ENCODE assay signal across 10 cellular contexts in the genomic region with DNA sequence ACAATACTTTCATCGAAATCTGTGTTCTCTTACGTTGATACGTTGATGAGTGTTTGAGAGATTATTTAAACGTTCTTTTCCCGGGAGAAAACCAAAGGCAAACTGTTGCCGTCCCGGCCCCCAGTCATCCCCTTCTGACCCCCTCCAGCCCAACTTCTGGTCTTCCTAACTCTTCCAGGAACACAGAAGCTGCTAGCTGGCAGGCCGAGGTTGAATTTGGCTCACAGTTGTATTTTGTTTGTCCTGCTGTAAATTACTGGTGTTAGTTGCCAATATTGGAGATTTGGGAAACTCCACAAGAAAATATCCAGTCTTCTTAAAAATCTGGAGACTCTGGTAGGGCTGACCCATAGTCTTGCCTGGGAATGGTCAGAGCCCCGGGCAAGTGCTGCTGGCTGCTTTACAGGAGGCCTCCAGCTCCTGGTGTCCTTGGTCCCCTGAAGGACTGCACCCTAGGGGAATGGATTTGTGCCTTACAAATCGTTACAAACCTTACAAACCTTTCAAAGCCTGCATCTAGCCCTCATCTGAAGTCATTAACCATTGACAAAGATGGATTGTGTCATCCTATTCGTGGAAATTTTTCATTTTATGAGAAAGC.
DNase-seq lines count a peak whose midpoint lies in the region; ATAC-seq and TF ChIP-seq lines count a peak whose summit lies in the region.
"Had no signal": no experiment of that assay in that cellular context is flagged by ENCODE, and none has a peak within 500 bp of the region (broad histone marks: within the 10 kb centered on the region; RNA-seq: fewer than 3 reads in every experiment).

No MANE protein-coding gene starts in this region.

- H3K79me2 ChIP-seq in PC-3 (ENCODE audit: low read length) (no peaks in the 10 kb centered on the region), trophoblast cell (ENCODE audit: control insufficient read depth, insufficient read depth, low read length, poor library complexity) (no peaks in the 10 kb centered on the region)

- H2BK5ac ChIP-seq in trophoblast cell (ENCODE audit: low read depth, low read length, poor library complexity) = no peak overlapping the region

- H3K4me3 ChIP-seq in PC-3 (ENCODE audit: low read length) = no peak overlapping the region
- H3K4me3 ChIP-seq in heart right ventricle = no peak overlapping the region
- no peak overlapping the region for H3K4me3 ChIP-seq in trophoblast cell (ENCODE audit: low read depth, low read length)

- H3K4me1 ChIP-seq in PC-3 (ENCODE audit: insufficient read depth, low read length) (no peaks in the 10 kb centered on the region), heart right ventricle (peaks cover 0 to 12% (median 0%) of the 10 kb centered on the region in 9 donors), trophoblast cell (ENCODE audit: control insufficient read depth in 1 of 2, insufficient read depth in 2 of 2, low read length in 2 of 2) (no peaks in the 10 kb centered on the region)

- no peaks in the 10 kb centered on the region for H4K20me1 ChIP-seq in PC-3 (ENCODE audit: low read length)

- H3K27me3 ChIP-seq in PC-3 (ENCODE audit: low read length) (0 out of 2 replicates have a peak, but pooled peaks cover 7% of the 10 kb centered on the region), heart right ventricle (no peaks in the 10 kb centered on the region), trophoblast cell (ENCODE audit: insufficient read depth, low read length) (no peaks in the 10 kb centered on the region)

- no peak overlapping the region for H2AK5ac ChIP-seq in trophoblast cell (ENCODE audit: low read length)

- no peak overlapping the region for H2BK120ac ChIP-seq in trophoblast cell (ENCODE audit: insufficient read depth, low read length, poor library complexity)

- H3K14ac ChIP-seq in trophoblast cell (ENCODE audit: low read length) = no peak overlapping the region

- 50 to 51% methylated on average over 11 of the region's 11 CpGs for WGBS in heart right ventricle, 2 donors
- WGBS in trophoblast cell (ENCODE audit: extremely low coverage, insufficient coverage, insufficient read length) = no CpG with 5 or more reads among the region's 11 CpGs

- H3K27ac ChIP-seq in PC-3 (ENCODE audit: low read length) (no peak overlapping the region), heart right ventricle (peak overlapping the region in 9 of 10 donors; percentile 1 to 81 (median 51)), trophoblast cell (ENCODE audit: low read depth, low read length) (no peak overlapping the region)

- H2AFZ ChIP-seq in PC-3 (ENCODE audit: low read length) = 0 out of 2 replicates have a peak overlapping the region, but pooled peaks have one; percentile 7
- H2AFZ ChIP-seq in trophoblast cell (ENCODE audit: insufficient read depth, low read length, poor library complexity) = no peak overlapping the region

- H3F3A ChIP-seq in PC-3 (ENCODE audit: low read length, unreplicated experiment) = no peaks in the 10 kb centered on the region

- no peak overlapping the region for H3K4ac ChIP-seq in trophoblast cell (ENCODE audit: low read depth, low read length)

- no peaks in the 10 kb centered on the region for H3K9me3 Mint-ChIP-seq in activated CD4-positive, alpha-beta memory T cell treated with anti-CD3 and anti-CD28 coated beads, Interleukin-2, amount 10 ng/mL, durations not matched to agents 7 days and 5 days
- H3K9me3 Mint-ChIP-seq: CD14-positive monocyte; stimulated activated naive CD8-positive, alpha-beta T cell treated with anti-CD3 and anti-CD28 coated beads, Interleukin-15, Interleukin-2, amounts not matched to agents 100 ng/mL and 50 ng/mL, for 24 hours had no signal

- H3K4me3 Mint-ChIP-seq in activated CD4-positive, alpha-beta memory T cell treated with anti-CD3 and anti-CD28 coated beads, Interleukin-2, amount 10 ng/mL, durations not matched to agents 7 days and 5 days = no peak overlapping the region
- H3K4me3 Mint-ChIP-seq: CD14-positive monocyte; stimulated activated naive CD8-positive, alpha-beta T cell treated with anti-CD3 and anti-CD28 coated beads, Interleukin-15, Interleukin-2, amounts not matched to agents 100 ng/mL and 50 ng/mL, for 24 hours had no signal

- H3K9ac ChIP-seq in PC-3 (ENCODE audit: low read length) = no peak overlapping the region
- H3K9ac ChIP-seq in trophoblast cell (ENCODE audit: low read length) = no peak overlapping the region

- peak overlapping the region; percentile 40 for H2BK12ac ChIP-seq in trophoblast cell (ENCODE audit: low read length)

- H3K4me2 ChIP-seq in PC-3 (ENCODE audit: low read length) (no peak overlapping the region), trophoblast cell (ENCODE audit: low read length) (no peak overlapping the region)

- H3K27ac Mint-ChIP-seq in activated CD4-positive, alpha-beta memory T cell treated with anti-CD3 and anti-CD28 coated beads, Interleukin-2, amount 10 ng/mL, durations not matched to agents 7 days and 5 days = no peak overlapping the region
- H3K27ac Mint-ChIP-seq: CD14-positive monocyte; stimulated activated naive CD8-positive, alpha-beta T cell treated with anti-CD3 and anti-CD28 coated beads, Interleukin-15, Interleukin-2, amounts not matched to agents 100 ng/mL and 50 ng/mL, for 24 hours had no signal

- H3K9me3 ChIP-seq in PC-3 (ENCODE audit: low read length) = no peaks in the 10 kb centered on the region
- H3K9me3 ChIP-seq in heart right ventricle = no peaks in the 10 kb centered on the region
- H3K9me3 ChIP-seq in trophoblast cell (ENCODE audit: insufficient read depth, low read depth, low read length) = no peaks in the 10 kb centered on the region

- ATAC-seq in GM18505 (IDR thresholded peaks at IDR 0.05; ENCODE audit: unreplicated experiment) (peak; percentile 9), PC-3 (no peak), heart right ventricle (peak; percentile 53 to 84 (median 71)), HG02852 (IDR thresholded peaks at IDR 0.05; ENCODE audit: unreplicated experiment) (no peak), GM21367 (IDR thresholded peaks at IDR 0.05; ENCODE audit: unreplicated experiment) (no peak)

- DNase-seq in PC-3 = no peak
- peak; percentile 39 to 57 for DNase-seq in heart right ventricle
- peak in 1 of 2 donors; percentile 26 for DNase-seq in trophoblast cell
- no peak for DNase-seq in OCI-M1 (lab: John Stamatoyannopoulos, UW)
- DNase-seq in activated CD4-positive, alpha-beta memory T cell treated with anti-CD3 and anti-CD28 coated beads, Interleukin-2, amount 10 ng/mL, durations not matched to agents 7 days and 5 days = no peak

- no peak overlapping the region for H3K23ac ChIP-seq in trophoblast cell (ENCODE audit: low read length)

- no peak overlapping the region for H4K8ac ChIP-seq in trophoblast cell (ENCODE audit: low read depth, low read length)

- CTCF ChIA-PET in PC-3 (lab: Charles Lee) = interaction anchor here (1.2 kb wide), 1 partner anchor 1089 kb away, joined by 17 read pairs; no protein-coding TSS in a partner anchor
- CTCF ChIA-PET in activated CD4-positive, alpha-beta memory T cell treated with anti-CD3 and anti-CD28 coated beads, Interleukin-2, amount 10 ng/mL, durations not matched to agents 7 days and 5 days (lab: Charles Lee) = interaction anchor here (0.5 to 2.1 kb wide), 24 partner anchors 8 to 1598 kb away, joined by 3 to 31 read pairs (median 5); partner anchors contain the start of gene RGMA

- TF ChIP-seq CTCF in PC-3 (conservative IDR thresholded peaks at IDR 0.05; ENCODE audit: low read depth, low read length) (no peak), heart right ventricle (IDR thresholded peaks at IDR 0.05) (no peak)

- H3K4me1 Mint-ChIP-seq in activated CD4-positive, alpha-beta memory T cell treated with anti-CD3 and anti-CD28 coated beads, Interleukin-2, amount 10 ng/mL, durations not matched to agents 7 days and 5 days = no peaks in the 10 kb centered on the region

- intact Hi-C loops in PC-3 (cut with micrococcal nuclease) = no loop called here
- intact Hi-C loops in heart right ventricle (cut with DNase I) = loop anchor here in 5 of 10 donors (5.0 to 10.0 kb wide), 3 partner anchors 115 to 125 kb away; no protein-coding TSS in a partner anchor

- no peaks in the 10 kb centered on the region for H3K36me3 Mint-ChIP-seq in activated CD4-positive, alpha-beta memory T cell treated with anti-CD3 and anti-CD28 coated beads, Interleukin-2, amount 10 ng/mL, durations not matched to agents 7 days and 5 days (ENCODE audit: low read depth)
- H3K36me3 Mint-ChIP-seq: CD14-positive monocyte had no signal

- TF ChIP-seq POLR2A in GM18505 (IDR thresholded peaks at IDR 0.05; ENCODE audit: borderline replicate concordance, extremely low read depth, insufficient read depth, insufficient read length) = no peak

- no peak overlapping the region for H4K91ac ChIP-seq in trophoblast cell (ENCODE audit: low read depth, low read length)

- POLR2A ChIA-PET in PC-3 (lab: Charles Lee; ENCODE audit: unreplicated experiment) = interaction anchor here (0.7 kb wide), 1 partner anchor 44 kb away, joined by 3 read pairs; no protein-coding TSS in a partner anchor
- POLR2A ChIA-PET in activated CD4-positive, alpha-beta memory T cell treated with anti-CD3 and anti-CD28 coated beads, Interleukin-2, amount 10 ng/mL, durations not matched to agents 7 days and 5 days (lab: Charles Lee) = no interaction called here

- H3K27me3 Mint-ChIP-seq in activated CD4-positive, alpha-beta memory T cell treated with anti-CD3 and anti-CD28 coated beads, Interleukin-2, amount 10 ng/mL, durations not matched to agents 7 days and 5 days = peaks cover 9% of the 10 kb centered on the region

- no peaks in the 10 kb centered on the region for H3K9me2 ChIP-seq in PC-3 (replicated peaks; ENCODE audit: low read length)

- no peak overlapping the region for H4K12ac ChIP-seq in trophoblast cell (ENCODE audit: low read depth, low read length)

- peaks cover 4% of the 10 kb centered on the region; the same call in 1 of the 2 replicates for H3K36me3 ChIP-seq in PC-3 (ENCODE audit: low read depth, low read length)
- H3K36me3 ChIP-seq in heart right ventricle = no peaks in the 10 kb centered on the region
- H3K36me3 ChIP-seq in trophoblast cell (ENCODE audit: control insufficient read depth in 1 of 2, insufficient read depth in 2 of 2, low read length in 2 of 2) = no peaks in the 10 kb centered on the region

- no peaks in the 10 kb centered on the region for H3K79me1 ChIP-seq in trophoblast cell (ENCODE audit: low read length)

- H3K18ac ChIP-seq in trophoblast cell (ENCODE audit: low read length) = no peak overlapping the region

- no TSS peak for BruUV-seq in PC-3 (replicated peaks; lab: Mats Ljungman, UMichigan)

Comparison
In these comparisons a context has a peak if more than half of its experiments do, and no peak if none do; other contexts are left out.
1. ATAC-seq: peak in GM18505 (single experiment) and heart right ventricle (8 of 8); none in PC-3 (single experiment), HG02852 (single experiment) and GM21367 (single experiment).
2. DNase-seq: peak in heart right ventricle (2 of 2); none in PC-3 (single experiment), OCI-M1 (single experiment) and activated CD4-positive, alpha-beta memory T cell treated with anti-CD3 and anti-CD28 coated beads, Interleukin-2, amount 10 ng/mL, durations not matched to agents 7 days and 5 days (single experiment).
3. H3K27ac ChIP-seq: peak in heart right ventricle (9 of 10); none in PC-3 (single experiment) and trophoblast cell (single experiment).